ENCODE assay signal across 36 cellular contexts in the genomic region with DNA sequence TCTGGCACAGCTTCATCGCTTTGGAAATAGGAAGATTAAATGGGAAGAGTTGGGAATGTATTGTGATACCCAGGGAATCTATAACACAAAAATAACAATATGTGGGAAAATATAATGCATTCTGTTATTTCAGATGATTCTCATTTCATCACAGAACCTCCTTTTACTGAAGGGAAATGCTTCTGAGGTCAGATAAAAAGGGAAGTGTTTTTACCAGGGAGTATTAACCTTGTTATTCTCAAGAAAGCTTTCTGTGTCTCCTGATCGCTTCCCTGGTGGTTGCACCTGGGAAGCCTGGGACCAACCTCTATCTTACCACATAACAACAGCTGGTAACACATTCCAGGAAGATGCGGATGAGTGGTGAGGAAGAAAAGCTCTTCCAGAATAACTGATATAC. TPM values are rescaled to one million over a fixed set of nuclear protein-coding genes. Genes with fewer than 3 reads are reported as not detected.
"Had no signal": no experiment of that assay in that cellular context is flagged by ENCODE, and none has a peak within 500 bp of the region (broad histone marks: within the 10 kb centered on the region; RNA-seq: fewer than 3 reads in every experiment).

No MANE protein-coding gene starts in this region.

- H3K4me1 ChIP-seq: breast epithelium, pancreas, prostate gland, sigmoid colon, stomach, tibial artery, upper lobe of right lung had no signal

- FAIRE-seq: keratinocyte, pancreas, TTC549 had no signal

- H3K27ac Mint-ChIP-seq: activated naive CD4-positive, alpha-beta T cell treated with anti-CD3 and anti-CD28 coated beads, Interleukin-2, amount 50 U/mL, for 24 hours; activated naive CD8-positive, alpha-beta T cell treated with anti-CD3 and anti-CD28 coated beads, Interleukin-2, amount 50 U/mL, for 24 hours; activated T-cell treated with anti-CD3 and anti-CD28 coated beads, Interleukin-2, amount 50 U/mL, for 24 hours; activated T-helper 17 cell treated with anti-CD3 and anti-CD28 coated beads, Interleukin-2, amount 50 U/mL, for 72 hours; endodermal cell; naive B cell; stimulated activated memory B cell treated with anti-CD40 and anti-IgM and Interleukin-4, amounts not matched to agents 10 μg/mL and 1 μg/mL and 100 μg/mL, for 72 hours; T-helper 2 cell treated with Interferon-gamma antibody and Interleukin-4, amounts not matched to agents 5 μg/mL and 100 μg/mL, for 36 hours had no signal

- H3K36me3 Mint-ChIP-seq: activated naive CD4-positive, alpha-beta T cell treated with anti-CD3 and anti-CD28 coated beads, Interleukin-2, amount 50 U/mL, for 24 hours; naive B cell; stimulated activated memory B cell treated with anti-CD40 and anti-IgM and Interleukin-4, amounts not matched to agents 10 μg/mL and 1 μg/mL and 100 μg/mL, for 72 hours had no signal

- H3K9me3 ChIP-seq: breast epithelium, pancreas, prostate gland, sigmoid colon, stomach, tibial artery, upper lobe of right lung had no signal

- H3K9me3 Mint-ChIP-seq: activated naive CD4-positive, alpha-beta T cell treated with anti-CD3 and anti-CD28 coated beads, Interleukin-2, amount 50 U/mL, for 24 hours; activated naive CD8-positive, alpha-beta T cell treated with anti-CD3 and anti-CD28 coated beads, Interleukin-2, amount 50 U/mL, for 24 hours; activated T-cell treated with anti-CD3 and anti-CD28 coated beads, Interleukin-2, amount 50 U/mL, for 24 hours; activated T-helper 17 cell treated with anti-CD3 and anti-CD28 coated beads, Interleukin-2, amount 50 U/mL, for 72 hours; endodermal cell; T-helper 2 cell treated with Interferon-gamma antibody and Interleukin-4, amounts not matched to agents 5 μg/mL and 100 μg/mL, for 36 hours had no signal

- H3K27me3 Mint-ChIP-seq: activated naive CD8-positive, alpha-beta T cell treated with anti-CD3 and anti-CD28 coated beads, Interleukin-2, amount 50 U/mL, for 24 hours; activated T-cell treated with anti-CD3 and anti-CD28 coated beads, Interleukin-2, amount 50 U/mL, for 24 hours had no signal

- DNase-seq: activated CD4-positive, alpha-beta T cell treated with anti-CD3 and anti-CD28 coated beads for 4 hours; activated CD4-positive, alpha-beta T cell treated with anti-CD3 and anti-CD28 coated beads, Interleukin-2, amount 50 U/mL, for 4 hours; activated CD8-positive, alpha-beta memory T cell treated with anti-CD3 and anti-CD28 coated beads, Interleukin-2, amount 50 U/mL, for 48 hours; activated naive CD8-positive, alpha-beta T cell treated with anti-CD3 and anti-CD28 coated beads, Interleukin-2, amount 50 U/mL, for 24 hours; activated T-cell treated with anti-CD3 and anti-CD28 coated beads, Interleukin-2, amount 50 U/mL, for 24 hours; central memory CD4-positive, alpha-beta T cell; endodermal cell; foreskin fibroblast; head of caudate nucleus; hippocampal formation; left cardiac atrium; left ventricle myocardium superior; naive B cell; nucleus accumbens; pancreas; retina; sigmoid colon; stimulated activated CD4-positive, alpha-beta T cell treated with anti-CD3 and anti-CD28 coated beads, Interleukin-1b, Interleukin-23, amount 100 ng/mL, for 48 hours; stimulated activated CD4-positive, alpha-beta T cell treated with anti-CD3 and anti-CD28 coated beads, Interleukin-4, amount 100 ng/mL, for 4 hours; stimulated activated CD8-positive, alpha-beta memory T cell treated with anti-CD3 and anti-CD28 coated beads, Interleukin-4, amount 100 ng/mL, for 48 hours; stomach; tibial artery; upper lobe of right lung had no signal

- H3K4me2 ChIP-seq: smooth muscle cell had no signal

- H3K27me3 ChIP-seq: breast epithelium, pancreas, sigmoid colon, stomach, tibial artery, upper lobe of right lung had no signal

- H3K4me3 Mint-ChIP-seq: activated naive CD4-positive, alpha-beta T cell treated with anti-CD3 and anti-CD28 coated beads, Interleukin-2, amount 50 U/mL, for 24 hours; activated naive CD8-positive, alpha-beta T cell treated with anti-CD3 and anti-CD28 coated beads, Interleukin-2, amount 50 U/mL, for 24 hours; activated T-cell treated with anti-CD3 and anti-CD28 coated beads, Interleukin-2, amount 50 U/mL, for 24 hours; activated T-helper 17 cell treated with anti-CD3 and anti-CD28 coated beads, Interleukin-2, amount 50 U/mL, for 72 hours; endodermal cell; naive B cell; neural crest cell; stimulated activated memory B cell treated with anti-CD40 and anti-IgM and Interleukin-4, amounts not matched to agents 10 μg/mL and 1 μg/mL and 100 μg/mL, for 72 hours; T-helper 2 cell treated with Interferon-gamma antibody and Interleukin-4, amounts not matched to agents 5 μg/mL and 100 μg/mL, for 36 hours had no signal

- H3K27ac ChIP-seq: breast epithelium, pancreas, prostate gland, sigmoid colon, stomach, tibial artery, upper lobe of right lung, VCaP had no signal

- H3K4me3 ChIP-seq: breast epithelium, pancreas, prostate gland, sigmoid colon, smooth muscle cell, stomach, tibial artery, upper lobe of right lung had no signal

- H3K36me3 ChIP-seq: breast epithelium, pancreas, prostate gland, sigmoid colon, stomach, tibial artery, upper lobe of right lung had no signal

- H3K4me1 Mint-ChIP-seq: activated naive CD4-positive, alpha-beta T cell treated with anti-CD3 and anti-CD28 coated beads, Interleukin-2, amount 50 U/mL, for 24 hours; activated naive CD8-positive, alpha-beta T cell treated with anti-CD3 and anti-CD28 coated beads, Interleukin-2, amount 50 U/mL, for 24 hours; activated T-helper 17 cell treated with anti-CD3 and anti-CD28 coated beads, Interleukin-2, amount 50 U/mL, for 72 hours; naive B cell; stimulated activated memory B cell treated with anti-CD40 and anti-IgM and Interleukin-4, amounts not matched to agents 10 μg/mL and 1 μg/mL and 100 μg/mL, for 72 hours had no signal

RNA-seq across cellular contexts. Expression of a gene that starts 47.2 kb away (rescaled TPM):
- total RNA-seq: activated CD8-positive, alpha-beta memory T cell treated with anti-CD3 and anti-CD28 coated beads for 36 hours; activated T-helper 17 cell treated with anti-CD3 and anti-CD28 coated beads, Interleukin-2, amount 50 U/mL, for 72 hours; left ventricle myocardium superior; lung microvascular endothelial cell had no signal
